In genomic region chr15:74598126-74598842, GRCh38 we compare ENCODE assay signal across 8 cellular contexts. TPM values are rescaled to one million over a fixed set of nuclear protein-coding genes. Genes with fewer than 3 reads are reported as not detected.
DNase-seq lines count a peak whose midpoint lies in the region; ATAC-seq and TF ChIP-seq lines count a peak whose summit lies in the region.

No MANE protein-coding gene starts in this region.

- H3K9ac ChIP-seq in muscle layer of colon (ENCODE audit: low read length): peak overlapping the region; percentile 87

- peaks cover 24% of the 10 kb centered on the region for H3K4me1 ChIP-seq in muscle layer of colon (ENCODE audit: insufficient read depth, low read length)

- DNase-seq in CD14-positive monocyte (ENCODE audit: low spot score): peak; percentile 88
- DNase-seq in OCI-M1 (lab: John Stamatoyannopoulos, UW): peak; percentile 96
- peak; percentile 94 to 95 for DNase-seq in activated T-cell treated with anti-CD3 and anti-CD28 coated beads, Interleukin-2, amount 50 U/mL, for 48 hours
- DNase-seq in stimulated activated CD8-positive, alpha-beta memory T cell treated with anti-CD3 and anti-CD28 coated beads, Interleukin-7, amount 100 ng/mL, for 24 hours (ENCODE audit: low read depth): peak; percentile 77

- peak; percentile 98 for ATAC-seq in GM19351 (IDR thresholded peaks at IDR 0.05; ENCODE audit: unreplicated experiment)
- ATAC-seq in HG03520 (IDR thresholded peaks at IDR 0.05; ENCODE audit: unreplicated experiment): peak; percentile 82
- ATAC-seq in esophagus mucosa: peak; percentile 95

- H3K4me3 ChIP-seq in muscle layer of colon (ENCODE audit: low read depth in 1 of 2, low read length in 2 of 2): peak overlapping the region; percentile 76 to 99

- intact Hi-C loops in CD14-positive monocyte (cut with micrococcal nuclease): loop anchor here (2.0 to 5.0 kb wide), 3 partner anchors 15 to 56 kb away; partner anchors contain the start of genes ARID3B (in 1 of the 2) and CLK3 (in 1 of the 2)

- H3K4me3 Mint-ChIP-seq in CD14-positive monocyte: peak overlapping the region; percentile 97 to 100

- peak overlapping the region; percentile 91 to 99 (median 96) for H3K27ac Mint-ChIP-seq in CD14-positive monocyte

- peaks cover 23 to 40% of the 10 kb centered on the region in 2 donors for H3K36me3 Mint-ChIP-seq in CD14-positive monocyte

- H3K27me3 ChIP-seq in muscle layer of colon (ENCODE audit: control insufficient read depth in 1 of 2, insufficient read depth in 2 of 2, low read length in 2 of 2): no peaks in the 10 kb centered on the region

- peaks cover 15% of the 10 kb centered on the region for H3K4me1 Mint-ChIP-seq in CD14-positive monocyte

- H3K9me3 Mint-ChIP-seq in CD14-positive monocyte: peaks cover 0 to 1% (median 0%) of the 10 kb centered on the region in 7 donors

- H3K27me3 Mint-ChIP-seq in CD14-positive monocyte (ENCODE audit: low read depth in 3 of 3): no peaks in the 10 kb centered on the region

- peaks cover 1% of the 10 kb centered on the region for H3K36me3 ChIP-seq in muscle layer of colon (ENCODE audit: insufficient read depth, low read length)

- H3K9me3 ChIP-seq in muscle layer of colon (ENCODE audit: low read length): no peaks in the 10 kb centered on the region

- TF ChIP-seq CTCF in CD14-positive monocyte (IDR thresholded peaks at IDR 0.05): no peak

- H3K27ac ChIP-seq in muscle layer of colon (ENCODE audit: low read depth, low read length): peak overlapping the region; percentile 93

RNA-seq across cellular contexts. Expression of gene CLK3, which starts 17.4 kb away (rescaled TPM):
- polyA plus RNA-seq in CD14-positive monocyte: 10 to 100 TPM; 27.6 to 33.2 TPM
- 41.0 TPM for total RNA-seq in esophagus mucosa

RNA-seq across cellular contexts. Expression of gene ARID3B, which starts 57.3 kb away (rescaled TPM):
- polyA plus RNA-seq in CD14-positive monocyte: 1 to 10 TPM; 2.3 to 4.4 TPM
- total RNA-seq in esophagus mucosa: 5.4 TPM

Comparison
In these comparisons a context has a peak if more than half of its experiments do, and no peak if none do; other contexts are left out.
1. Peak in every context shown above with its lines: DNase-seq, ATAC-seq, H3K4me3 ChIP-seq and H3K27ac ChIP-seq.